14 cellular contexts compared by ENCODE assay signal in the genomic region with DNA sequence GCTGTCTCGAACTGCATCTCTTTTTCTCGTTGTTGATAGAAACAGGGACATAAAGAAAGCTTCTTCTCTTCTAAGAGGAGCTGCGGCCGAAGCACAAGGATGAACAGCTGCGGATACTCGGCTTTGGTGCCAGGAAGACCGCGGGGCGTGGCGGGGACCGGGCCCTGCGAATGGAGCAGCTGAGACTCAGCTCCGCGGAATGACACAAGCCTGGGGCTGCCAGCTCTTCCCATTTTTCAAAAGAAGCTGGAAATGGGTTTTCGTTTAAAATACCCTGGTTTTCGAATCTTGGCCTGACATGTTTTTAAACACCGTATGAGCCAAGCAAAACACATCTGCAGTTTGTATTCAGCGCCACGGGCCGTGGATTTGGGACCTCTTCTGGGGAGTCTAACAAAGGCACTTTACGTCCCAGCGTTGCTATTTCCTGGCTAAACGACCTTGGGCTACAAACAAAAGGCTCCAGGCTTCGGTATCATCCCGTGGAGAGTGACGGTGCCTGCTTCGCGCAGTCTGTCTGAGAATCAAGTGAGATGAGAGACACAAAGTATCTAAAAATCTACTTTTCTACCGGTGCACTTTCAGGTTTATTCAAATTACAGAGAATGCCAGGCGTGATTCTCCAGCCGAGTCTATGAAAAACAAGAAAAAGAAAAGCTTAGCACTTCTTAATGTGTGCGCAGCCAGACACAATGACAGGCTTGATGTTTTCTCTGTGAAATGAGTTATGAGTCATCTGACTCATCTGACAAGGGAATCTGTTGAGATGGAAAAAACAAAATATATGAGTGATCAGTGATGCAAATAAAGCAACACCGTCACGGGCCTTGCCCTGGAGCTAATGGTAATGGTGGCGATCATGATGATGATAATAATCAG.
DNase-seq lines count a peak whose midpoint lies in the region; ATAC-seq and TF ChIP-seq lines count a peak whose summit lies in the region.
"Had no signal": no experiment of that assay in that cellular context is flagged by ENCODE, and none has a peak within 500 bp of the region (broad histone marks: within the 10 kb centered on the region; RNA-seq: fewer than 3 reads in every experiment).

No MANE protein-coding gene starts in this region.

- H3K27me3 ChIP-seq in foreskin keratinocyte (peaks cover 15% of the 10 kb centered on the region), parathyroid adenoma (ENCODE audit: control insufficient read depth, insufficient read depth, low read length) (peaks cover 4% of the 10 kb centered on the region), right cardiac atrium (ENCODE audit: control insufficient read depth, insufficient read depth) (no peaks in the 10 kb centered on the region)
- H3K27me3 ChIP-seq: ascending aorta had no signal

- no peak overlapping the region for H3K4me2 ChIP-seq in parathyroid adenoma (ENCODE audit: low read length)

- H3K4me3 ChIP-seq in parathyroid adenoma (ENCODE audit: low read depth, low read length) (no peak overlapping the region), right cardiac atrium (ENCODE audit: low read length) (no peak overlapping the region)
- H3K4me3 ChIP-seq: ascending aorta had no signal

- no peaks in the 10 kb centered on the region for H3K4me1 ChIP-seq in foreskin keratinocyte
- H3K4me1 ChIP-seq in parathyroid adenoma, result no peaks in the 10 kb centered on the region
- no peaks in the 10 kb centered on the region for H3K4me1 ChIP-seq in right cardiac atrium (ENCODE audit: control insufficient read depth, insufficient read depth, low read length)
- H3K4me1 ChIP-seq: ascending aorta had no signal

- 51% methylated on average over 35 of the region's 35 CpGs for WGBS in right cardiac atrium

- TF ChIP-seq CTCF in foreskin keratinocyte (conservative IDR thresholded peaks at IDR 0.05) (no peak), parathyroid adenoma (IDR thresholded peaks at IDR 0.05) (no peak)

- ATAC-seq in foreskin keratinocyte, result peak; percentile 80
- no peak for ATAC-seq in HG02623 (IDR thresholded peaks at IDR 0.05; ENCODE audit: unreplicated experiment)
- ATAC-seq in right cardiac atrium, result no peak
- no peak for ATAC-seq in HG02588 (IDR thresholded peaks at IDR 0.05; ENCODE audit: unreplicated experiment)
- ATAC-seq in HG03354 (IDR thresholded peaks at IDR 0.05; ENCODE audit: poor library complexity, severe bottlenecking, unreplicated experiment), result no peak
- ATAC-seq: stimulated activated naive B cell treated with anti-CD40 and anti-IgM and Interleukin-4, amounts not matched to agents 10 μg/mL and 1 μg/mL and 100 μg/mL, for 72 hours had no signal

- in situ Hi-C loops in G401 (cut with HindIII; ENCODE audit: low sequenced_read_pairs), result no loop called here

- H3K79me2 ChIP-seq in parathyroid adenoma, result no peaks in the 10 kb centered on the region

- no peaks in the 10 kb centered on the region for H3K9me3 ChIP-seq in parathyroid adenoma (ENCODE audit: control insufficient read depth, low read length)
- no peaks in the 10 kb centered on the region for H3K9me3 ChIP-seq in right cardiac atrium (ENCODE audit: control insufficient read depth, low read length)
- H3K9me3 ChIP-seq: ascending aorta had no signal

- no peak overlapping the region for H3K9ac ChIP-seq in parathyroid adenoma

- H2AFZ ChIP-seq in parathyroid adenoma, result peak overlapping the region; percentile 60

- H3K27ac ChIP-seq in foreskin keratinocyte, result peak overlapping the region; percentile 69
- no peak overlapping the region for H3K27ac ChIP-seq in parathyroid adenoma
- no peak overlapping the region for H3K27ac ChIP-seq in right cardiac atrium (ENCODE audit: low read length)
- H3K27ac ChIP-seq: ascending aorta, WERI-Rb-1 had no signal

- DNase-seq in G401 (ENCODE audit: low spot score) (peak; percentile 37), NCI-H69 (lab: John Stamatoyannopoulos, UW) (peak; percentile 25), foreskin keratinocyte (peak; percentile 58 to 79), right cardiac atrium (no peak)
- DNase-seq: activated T-cell treated with anti-CD3 and anti-CD28 coated beads for 4 hours; CD8-positive, alpha-beta memory T cell; NCI-H2081; stimulated activated naive B cell treated with anti-CD40 and anti-IgM and Interleukin-4, amounts not matched to agents 10 μg/mL and 1 μg/mL and 100 μg/mL, for 72 hours; WERI-Rb-1 had no signal

- intact Hi-C loops in right cardiac atrium (cut with DNase I), result no loop called here

- H3K36me3 ChIP-seq in parathyroid adenoma (ENCODE audit: control insufficient read depth, insufficient read depth, low read length), result no peaks in the 10 kb centered on the region
- H3K36me3 ChIP-seq: ascending aorta, WERI-Rb-1 had no signal

Comparison
In these comparisons a context has a peak if more than half of its experiments do, and no peak if none do; other contexts are left out.
1. DNase-seq: peak in G401 (single experiment), NCI-H69 (single experiment) and foreskin keratinocyte (2 of 2); none in right cardiac atrium (0 of 3).